11 cellular contexts compared by ENCODE assay signal in the genomic region with DNA sequence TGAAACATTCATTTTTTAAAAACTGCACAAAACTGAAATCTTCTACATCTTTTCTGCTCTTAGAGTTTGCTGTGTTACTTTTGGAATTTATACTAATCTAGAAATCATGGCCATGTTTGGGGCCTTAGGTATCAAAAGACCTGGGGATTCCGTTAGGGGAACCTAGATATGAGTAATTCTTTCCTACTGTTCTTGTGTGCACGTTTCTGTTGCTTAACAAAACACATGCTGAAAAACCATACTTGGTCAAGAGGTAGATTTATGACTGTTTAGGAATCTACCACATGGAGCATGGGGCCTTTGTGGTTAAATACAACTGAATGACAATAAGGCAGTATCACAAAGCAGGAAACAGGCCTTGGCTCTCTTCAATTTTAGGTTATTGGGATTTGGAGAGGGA.
DNase-seq lines count a peak whose midpoint lies in the region; ATAC-seq and TF ChIP-seq lines count a peak whose summit lies in the region.
"Had no signal": no experiment of that assay in that cellular context is flagged by ENCODE, and none has a peak within 500 bp of the region (broad histone marks: within the 10 kb centered on the region; RNA-seq: fewer than 3 reads in every experiment).

No MANE protein-coding gene starts in this region.

- H3K36me3 ChIP-seq in endodermal cell (ENCODE audit: control insufficient read depth, insufficient read depth, low read length): no peaks in the 10 kb centered on the region
- no peaks in the 10 kb centered on the region for H3K36me3 ChIP-seq in esophagus muscularis mucosa

- H3K4me1 ChIP-seq in endodermal cell (ENCODE audit: control insufficient read depth, insufficient read depth, low read length): no peaks in the 10 kb centered on the region
- H3K4me1 ChIP-seq in esophagus muscularis mucosa: peaks cover 0 to 31% (median 16%) of the 10 kb centered on the region in 4 donors

- no peak for TF ChIP-seq CTCF in endodermal cell (conservative IDR thresholded peaks at IDR 0.05)
- TF ChIP-seq CTCF in esophagus muscularis mucosa (IDR thresholded peaks at IDR 0.05): no peak
- no peak for TF ChIP-seq CTCF in RWPE1 (conservative IDR thresholded peaks at IDR 0.05; ENCODE audit: low read depth)

- peaks cover 30% of the 10 kb centered on the region for H3K4me1 Mint-ChIP-seq in activated naive CD8-positive, alpha-beta T cell treated with anti-CD3 and anti-CD28 coated beads for 36 hours
- H3K4me1 Mint-ChIP-seq in endodermal cell: no peaks in the 10 kb centered on the region

- TF ChIP-seq POLR2A in esophagus muscularis mucosa (IDR thresholded peaks at IDR 0.05; ENCODE audit: low read depth): no peak

- DNase-seq in Caki2 (ENCODE audit: low read depth) (peak; percentile 27), endodermal cell (no peak), esophagus muscularis mucosa (ENCODE audit: extremely low spot score) (no peak), RWPE1 (ENCODE audit: low spot score) (no peak)
- no peak for DNase-seq in activated naive CD8-positive, alpha-beta T cell treated with anti-CD3 and anti-CD28 coated beads for 36 hours
- no peak for DNase-seq in activated effector memory CD4-positive, alpha-beta T cell treated with anti-CD3 and anti-CD28 coated beads, Interleukin-2, amount 50 U/mL, for 16 hours
- DNase-seq: occipital lobe had no signal

- H3K27me3 ChIP-seq in endodermal cell (ENCODE audit: control insufficient read depth, insufficient read depth, low read length, poor library complexity, severe bottlenecking) (no peaks in the 10 kb centered on the region), esophagus muscularis mucosa (no peaks in the 10 kb centered on the region)

- H3K27ac Mint-ChIP-seq in activated naive CD8-positive, alpha-beta T cell treated with anti-CD3 and anti-CD28 coated beads for 36 hours: peak overlapping the region; percentile 28
- no peak overlapping the region for H3K27ac Mint-ChIP-seq in endodermal cell
- H3K27ac Mint-ChIP-seq: T-helper 1 cell treated with Interleukin-12 subunit alpha and Interleukin-12 subunit beta and Interleukin-4 antibody, amounts not matched to agents 30 μg/mL and 1 μg/mL, for 36 hours had no signal

- CTCF ChIA-PET in RWPE1 (lab: Yijun Ruan, JAX): no interaction called here

- peaks cover 1% of the 10 kb centered on the region for H3K36me3 Mint-ChIP-seq in activated naive CD8-positive, alpha-beta T cell treated with anti-CD3 and anti-CD28 coated beads for 36 hours
- no peaks in the 10 kb centered on the region for H3K36me3 Mint-ChIP-seq in endodermal cell (ENCODE audit: low read depth)

- H3K27ac ChIP-seq in endodermal cell (ENCODE audit: low read depth, low read length) (no peak overlapping the region), esophagus muscularis mucosa (replicated peaks in 1 of 4) (no peak overlapping the region), RWPE1 (no peak overlapping the region)

- H3K4me3 ChIP-seq in endodermal cell (ENCODE audit: low read length) (no peak overlapping the region), esophagus muscularis mucosa (no peak overlapping the region)

- POLR2A ChIA-PET in RWPE1 (lab: Yijun Ruan, JAX; ENCODE audit: low non-redundant PET): no interaction called here

- H3K9me3 ChIP-seq in endodermal cell (ENCODE audit: control insufficient read depth, low read length): peaks cover 12% of the 10 kb centered on the region
- peaks cover 0 to 4% (median 0%) of the 10 kb centered on the region in 4 donors for H3K9me3 ChIP-seq in esophagus muscularis mucosa

- peaks cover 7% of the 10 kb centered on the region for H3K9me3 Mint-ChIP-seq in activated naive CD8-positive, alpha-beta T cell treated with anti-CD3 and anti-CD28 coated beads for 36 hours
- H3K9me3 Mint-ChIP-seq in endodermal cell: peaks cover 4% of the 10 kb centered on the region

- no peak for TF ChIP-seq EP300 in esophagus muscularis mucosa (IDR thresholded peaks at IDR 0.05)

- H3K4me3 Mint-ChIP-seq in activated naive CD8-positive, alpha-beta T cell treated with anti-CD3 and anti-CD28 coated beads for 36 hours: no peak overlapping the region
- H3K4me3 Mint-ChIP-seq in endodermal cell: no peak overlapping the region
- H3K4me3 Mint-ChIP-seq: T-helper 1 cell treated with Interleukin-12 subunit alpha and Interleukin-12 subunit beta and Interleukin-4 antibody, amounts not matched to agents 30 μg/mL and 1 μg/mL, for 36 hours had no signal

- peak; percentile 71 for ATAC-seq in GM19452 (IDR thresholded peaks at IDR 0.05; ENCODE audit: unreplicated experiment)
- peak; percentile 68 for ATAC-seq in HG03135 (IDR thresholded peaks at IDR 0.05; ENCODE audit: unreplicated experiment)
- ATAC-seq: HepG2 had no signal

- WGBS in endodermal cell (ENCODE audit: insufficient coverage in 1 of 2, insufficient read length in 1 of 2), 2 experiments: 33 to 66% methylated on average over 1 to 2 of the region's 2 CpGs
- WGBS in esophagus muscularis mucosa: 53% methylated on average over 2 of the region's 2 CpGs

- in situ Hi-C loops in Caki2 (cut with HindIII; ENCODE audit: low pct_unique_long_range_greater_than_20kb, low sequenced_read_pairs): no loop called here

- no peaks in the 10 kb centered on the region for H3K27me3 Mint-ChIP-seq in activated naive CD8-positive, alpha-beta T cell treated with anti-CD3 and anti-CD28 coated beads for 36 hours
- H3K27me3 Mint-ChIP-seq in endodermal cell (ENCODE audit: insufficient read depth): no peaks in the 10 kb centered on the region

- intact Hi-C loops in esophagus muscularis mucosa (cut with DNase I): no loop called here

- H3K9ac ChIP-seq in endodermal cell (ENCODE audit: extremely low read depth, low read length, poor library complexity, severe bottlenecking): no peak overlapping the region
